ENCODE assay signal across 1 cellular context in the genomic region with DNA sequence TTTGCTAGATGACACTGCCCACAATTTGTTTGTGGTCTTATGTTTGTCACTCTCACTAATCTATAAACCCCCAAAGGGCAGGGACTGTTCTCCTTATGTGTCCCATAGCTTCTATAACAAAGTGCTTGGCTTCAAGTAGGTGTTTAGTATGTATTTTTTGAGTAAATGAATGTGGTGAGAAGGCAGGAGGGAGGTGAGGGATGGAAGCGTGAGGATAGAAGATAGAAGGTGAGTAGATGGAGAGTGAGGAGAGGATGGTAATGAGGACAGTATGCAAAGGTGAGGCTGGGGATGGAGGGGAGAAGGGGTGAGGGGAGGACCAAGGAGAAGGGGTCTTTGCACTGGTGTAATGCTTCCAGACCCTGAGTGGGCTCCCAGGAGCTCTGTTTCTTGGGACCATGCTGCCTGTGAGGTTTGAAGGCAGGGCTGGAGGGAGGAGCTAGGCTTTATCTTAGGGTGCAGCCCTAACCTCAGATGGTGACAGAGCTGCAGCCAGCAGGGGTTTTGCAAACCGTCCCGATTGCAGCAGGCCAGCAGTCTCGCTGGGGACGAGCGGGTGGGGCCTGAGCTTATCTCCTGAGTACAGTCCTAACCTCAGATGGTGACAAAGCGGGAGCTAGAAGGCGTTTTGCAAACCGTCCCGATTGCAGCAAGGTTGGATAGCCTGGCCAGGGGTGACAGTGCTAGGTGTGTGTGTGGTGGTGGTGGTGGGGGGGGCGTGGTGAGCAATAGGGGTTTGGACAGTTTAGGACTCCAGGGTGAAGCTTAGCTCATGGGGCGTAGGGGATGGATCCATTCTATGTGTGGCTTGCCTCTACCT.
TF ChIP-seq lines count a peak whose summit lies in the region.

No MANE protein-coding gene starts in this region.

TF ChIP-seq in K562, 482 proteins besides CTCF, POLR2A, EP300 and RAD21 (continued from another document and continues in another):
- no peak for TF ChIP-seq TAF9B (IDR thresholded peaks at IDR 0.05; ENCODE audit: partially characterized antibody)
- TF ChIP-seq RBM17 (IDR thresholded peaks at IDR 0.05; ENCODE audit: borderline replicate concordance, low read depth, low read length) = no peak
- no peak for TF ChIP-seq ZNF184 (CRISPR knock-in tag; IDR thresholded peaks at IDR 0.05)
- no peak for TF ChIP-seq CHD1 (IDR thresholded peaks at IDR 0.05; ENCODE audit: low read length)
- no peak for TF ChIP-seq NR2F6 (CRISPR knock-in tag; IDR thresholded peaks at IDR 0.05)
- peak; percentile 74 for TF ChIP-seq MYC (IDR thresholded peaks at IDR 0.05; ENCODE audit: low read depth, low read length)
- TF ChIP-seq MYC (CRISPR knock-in tag; IDR thresholded peaks at IDR 0.05; ENCODE audit: borderline replicate concordance, low read depth) = no peak
- no peak for TF ChIP-seq KDM4B (IDR thresholded peaks at IDR 0.05; ENCODE audit: borderline replicate concordance in 2 of 2, low read depth in 1 of 2)
- peak in 1 of 2 experiments; percentile 78; a peak in 1 of 3 replicates for TF ChIP-seq CBX3 (IDR thresholded peaks at IDR 0.05; ENCODE audit: borderline replicate concordance in 1 of 2, low read length in 2 of 2)
- no peak for TF ChIP-seq SMAD2 (IDR thresholded peaks at IDR 0.05; ENCODE audit: low read depth, low read length)
- TF ChIP-seq, protein P1, sequence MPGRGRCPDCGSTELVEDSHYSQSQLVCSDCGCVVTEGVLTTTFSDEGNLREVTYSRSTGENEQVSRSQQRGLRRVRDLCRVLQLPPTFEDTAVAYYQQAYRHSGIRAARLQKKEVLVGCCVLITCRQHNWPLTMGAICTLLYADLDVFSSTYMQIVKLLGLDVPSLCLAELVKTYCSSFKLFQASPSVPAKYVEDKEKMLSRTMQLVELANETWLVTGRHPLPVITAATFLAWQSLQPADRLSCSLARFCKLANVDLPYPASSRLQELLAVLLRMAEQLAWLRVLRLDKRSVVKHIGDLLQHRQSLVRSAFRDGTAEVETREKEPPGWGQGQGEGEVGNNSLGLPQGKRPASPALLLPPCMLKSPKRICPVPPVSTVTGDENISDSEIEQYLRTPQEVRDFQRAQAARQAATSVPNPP (IDR thresholded peaks at IDR 0.05; ENCODE audit: borderline replicate concordance, insufficient read depth, insufficient read length) = no peak
- peak; percentile 100 for TF ChIP-seq CTBP1 (IDR thresholded peaks at IDR 0.05; ENCODE audit: borderline replicate concordance)
- TF ChIP-seq ZNF717 (CRISPR knock-in tag; IDR thresholded peaks at IDR 0.05) = no peak
- peak; percentile 44; the same call in 1 of the 2 replicates for TF ChIP-seq ZNF316 (IDR thresholded peaks at IDR 0.05)
- no peak for TF ChIP-seq TCFL5 (CRISPR knock-in tag; conservative IDR thresholded peaks at IDR 0.05)
- TF ChIP-seq ZNF121 (CRISPR knock-in tag; conservative IDR thresholded peaks at IDR 0.05) = no peak
- TF ChIP-seq ZNF274 (IDR thresholded peaks at IDR 0.05; ENCODE audit: borderline replicate concordance, low read depth, low read length) = peak; percentile 51; the same call in 1 of the 2 replicates
- TF ChIP-seq ZFP1 (CRISPR knock-in tag; IDR thresholded peaks at IDR 0.05) = no peak
- TF ChIP-seq EZH2 (IDR thresholded peaks at IDR 0.05; ENCODE audit: borderline replicate concordance, low read depth, low read length) = no peak
- TF ChIP-seq, protein P2, sequence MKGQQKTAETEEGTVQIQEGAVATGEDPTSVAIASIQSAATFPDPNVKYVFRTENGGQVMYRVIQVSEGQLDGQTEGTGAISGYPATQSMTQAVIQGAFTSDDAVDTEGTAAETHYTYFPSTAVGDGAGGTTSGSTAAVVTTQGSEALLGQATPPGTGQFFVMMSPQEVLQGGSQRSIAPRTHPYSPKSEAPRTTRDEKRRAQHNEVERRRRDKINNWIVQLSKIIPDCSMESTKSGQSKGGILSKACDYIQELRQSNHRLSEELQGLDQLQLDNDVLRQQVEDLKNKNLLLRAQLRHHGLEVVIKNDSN (CRISPR knock-in tag; IDR thresholded peaks at IDR 0.05) = no peak
- peak; percentile 38; the same call in 1 of the 2 replicates for TF ChIP-seq GTF2E2 (tag; IDR thresholded peaks at IDR 0.05)
- TF ChIP-seq ZNF696 (CRISPR knock-in tag; conservative IDR thresholded peaks at IDR 0.05) = no peak
- TF ChIP-seq MEF2D (tag; conservative IDR thresholded peaks at IDR 0.05; ENCODE audit: low read depth) = peak; percentile 77; the same call in 1 of the 2 replicates
- no peak for TF ChIP-seq ADNP (tag; IDR thresholded peaks at IDR 0.05)
- TF ChIP-seq NCOA4 (IDR thresholded peaks at IDR 0.05; ENCODE audit: partially characterized antibody) = no peak
- TF ChIP-seq, protein P3, sequence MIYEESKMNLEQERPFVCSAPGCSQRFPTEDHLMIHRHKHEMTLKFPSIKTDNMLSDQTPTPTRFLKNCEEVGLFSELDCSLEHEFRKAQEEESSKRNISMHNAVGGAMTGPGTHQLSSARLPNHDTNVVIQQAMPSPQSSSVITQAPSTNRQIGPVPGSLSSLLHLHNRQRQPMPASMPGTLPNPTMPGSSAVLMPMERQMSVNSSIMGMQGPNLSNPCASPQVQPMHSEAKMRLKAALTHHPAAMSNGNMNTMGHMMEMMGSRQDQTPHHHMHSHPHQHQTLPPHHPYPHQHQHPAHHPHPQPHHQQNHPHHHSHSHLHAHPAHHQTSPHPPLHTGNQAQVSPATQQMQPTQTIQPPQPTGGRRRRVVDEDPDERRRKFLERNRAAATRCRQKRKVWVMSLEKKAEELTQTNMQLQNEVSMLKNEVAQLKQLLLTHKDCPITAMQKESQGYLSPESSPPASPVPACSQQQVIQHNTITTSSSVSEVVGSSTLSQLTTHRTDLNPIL (CRISPR knock-in tag; IDR thresholded peaks at IDR 0.05) = no peak
- TF ChIP-seq ZNF445 (CRISPR knock-in tag; IDR thresholded peaks at IDR 0.05; ENCODE audit: low read depth) = no peak
- TF ChIP-seq SMARCB1 (IDR thresholded peaks at IDR 0.05; ENCODE audit: insufficient read length, low read depth) = no peak
- peak; percentile 99 for TF ChIP-seq RNF2 (IDR thresholded peaks at IDR 0.05)
- 0 out of 2 replicates have a peak, but pooled peaks have one; percentile 52 for TF ChIP-seq ZNF12 (CRISPR knock-in tag; IDR thresholded peaks at IDR 0.05)
- no peak for TF ChIP-seq GABPA (tag; conservative IDR thresholded peaks at IDR 0.05; ENCODE audit: low read depth)
- TF ChIP-seq ZNF507 (tag; conservative IDR thresholded peaks at IDR 0.05) = no peak
- TF ChIP-seq ZNF583 (CRISPR knock-in tag; IDR thresholded peaks at IDR 0.05) = peak; percentile 68; the same call in 1 of the 2 replicates
- TF ChIP-seq RBM15 (IDR thresholded peaks at IDR 0.05; ENCODE audit: insufficient read depth, low read length) = no peak
- TF ChIP-seq L3MBTL2 (IDR thresholded peaks at IDR 0.05) = peak; percentile 74
- no peak for TF ChIP-seq HNRNPUL1 (IDR thresholded peaks at IDR 0.05; ENCODE audit: low read length)
- TF ChIP-seq HDAC6 (IDR thresholded peaks at IDR 0.05; ENCODE audit: low read depth, low read length) = no peak
- TF ChIP-seq NFXL1 (CRISPR knock-in tag; IDR thresholded peaks at IDR 0.05) = no peak
- TF ChIP-seq ZNF586 (CRISPR knock-in tag; conservative IDR thresholded peaks at IDR 0.05) = no peak
- TF ChIP-seq FOXK2 (conservative IDR thresholded peaks at IDR 0.05 in 1 of 2, IDR thresholded peaks at IDR 0.05 in 1 of 2; ENCODE audit: low read depth in 2 of 2) = no peak; a peak in 1 of 4 replicates
- TF ChIP-seq HES1 (IDR thresholded peaks at IDR 0.05; ENCODE audit: low read depth) = peak; percentile 94
- peak; percentile 75; the same call in 1 of the 2 replicates for TF ChIP-seq ETV5 (CRISPR knock-in tag; IDR thresholded peaks at IDR 0.05; ENCODE audit: low read depth)
- no peak for TF ChIP-seq NELFE (IDR thresholded peaks at IDR 0.05; ENCODE audit: insufficient read depth, insufficient read length)
- no peak for TF ChIP-seq MYBL2 (IDR thresholded peaks at IDR 0.05; ENCODE audit: low read depth)
- no peak for TF ChIP-seq MYBL2 (CRISPR knock-in tag; IDR thresholded peaks at IDR 0.05; ENCODE audit: borderline replicate concordance)
- no peak for TF ChIP-seq MED1 (CRISPR knock-in tag; IDR thresholded peaks at IDR 0.05; ENCODE audit: borderline replicate concordance)
- TF ChIP-seq MEF2A (IDR thresholded peaks at IDR 0.05; ENCODE audit: control insufficient read depth, low read depth, low read length) = peak; percentile 33; the same call in 1 of the 2 replicates
- TF ChIP-seq HCFC1 (IDR thresholded peaks at IDR 0.05; ENCODE audit: low read depth, low read length) = no peak
- no peak for TF ChIP-seq XRCC4 (IDR thresholded peaks at IDR 0.05; ENCODE audit: extremely low read depth, insufficient read depth, insufficient read length)
- no peak for TF ChIP-seq ZKSCAN8 (CRISPR knock-in tag; IDR thresholded peaks at IDR 0.05)
- no peak for TF ChIP-seq NFE2L1 (tag; IDR thresholded peaks at IDR 0.05; ENCODE audit: borderline replicate concordance, low read depth)
- TF ChIP-seq, protein P4, sequence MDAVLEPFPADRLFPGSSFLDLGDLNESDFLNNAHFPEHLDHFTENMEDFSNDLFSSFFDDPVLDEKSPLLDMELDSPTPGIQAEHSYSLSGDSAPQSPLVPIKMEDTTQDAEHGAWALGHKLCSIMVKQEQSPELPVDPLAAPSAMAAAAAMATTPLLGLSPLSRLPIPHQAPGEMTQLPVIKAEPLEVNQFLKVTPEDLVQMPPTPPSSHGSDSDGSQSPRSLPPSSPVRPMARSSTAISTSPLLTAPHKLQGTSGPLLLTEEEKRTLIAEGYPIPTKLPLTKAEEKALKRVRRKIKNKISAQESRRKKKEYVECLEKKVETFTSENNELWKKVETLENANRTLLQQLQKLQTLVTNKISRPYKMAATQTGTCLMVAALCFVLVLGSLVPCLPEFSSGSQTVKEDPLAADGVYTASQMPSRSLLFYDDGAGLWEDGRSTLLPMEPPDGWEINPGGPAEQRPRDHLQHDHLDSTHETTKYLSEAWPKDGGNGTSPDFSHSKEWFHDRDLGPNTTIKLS (IDR thresholded peaks at IDR 0.05; ENCODE audit: borderline replicate concordance, low read depth) = peak; percentile 32; the same call in 1 of the 2 replicates
- TF ChIP-seq CBFB (CRISPR knock-in tag; IDR thresholded peaks at IDR 0.05) = peak; percentile 100
- TF ChIP-seq NRF1 (conservative IDR thresholded peaks at IDR 0.05 in 1 of 2, IDR thresholded peaks at IDR 0.05 in 1 of 2) = peak; percentile 28 to 47; a peak in 1 of 4 replicates
- TF ChIP-seq YY1 (IDR thresholded peaks at IDR 0.05; ENCODE audit: borderline replicate concordance in 1 of 3, control insufficient read depth in 1 of 3, extremely low read depth in 1 of 3, insufficient read depth in 3 of 3, insufficient read length in 1 of 3, insufficient replicate concordance in 2 of 3, low read depth in 1 of 3, low read length in 2 of 3) = peak in 1 of 3 experiments; percentile 23
- no peak for TF ChIP-seq SP2 (IDR thresholded peaks at IDR 0.05; ENCODE audit: extremely low read depth, low read depth, low read length, poor library complexity, severe bottlenecking)
- TF ChIP-seq, protein P5, sequence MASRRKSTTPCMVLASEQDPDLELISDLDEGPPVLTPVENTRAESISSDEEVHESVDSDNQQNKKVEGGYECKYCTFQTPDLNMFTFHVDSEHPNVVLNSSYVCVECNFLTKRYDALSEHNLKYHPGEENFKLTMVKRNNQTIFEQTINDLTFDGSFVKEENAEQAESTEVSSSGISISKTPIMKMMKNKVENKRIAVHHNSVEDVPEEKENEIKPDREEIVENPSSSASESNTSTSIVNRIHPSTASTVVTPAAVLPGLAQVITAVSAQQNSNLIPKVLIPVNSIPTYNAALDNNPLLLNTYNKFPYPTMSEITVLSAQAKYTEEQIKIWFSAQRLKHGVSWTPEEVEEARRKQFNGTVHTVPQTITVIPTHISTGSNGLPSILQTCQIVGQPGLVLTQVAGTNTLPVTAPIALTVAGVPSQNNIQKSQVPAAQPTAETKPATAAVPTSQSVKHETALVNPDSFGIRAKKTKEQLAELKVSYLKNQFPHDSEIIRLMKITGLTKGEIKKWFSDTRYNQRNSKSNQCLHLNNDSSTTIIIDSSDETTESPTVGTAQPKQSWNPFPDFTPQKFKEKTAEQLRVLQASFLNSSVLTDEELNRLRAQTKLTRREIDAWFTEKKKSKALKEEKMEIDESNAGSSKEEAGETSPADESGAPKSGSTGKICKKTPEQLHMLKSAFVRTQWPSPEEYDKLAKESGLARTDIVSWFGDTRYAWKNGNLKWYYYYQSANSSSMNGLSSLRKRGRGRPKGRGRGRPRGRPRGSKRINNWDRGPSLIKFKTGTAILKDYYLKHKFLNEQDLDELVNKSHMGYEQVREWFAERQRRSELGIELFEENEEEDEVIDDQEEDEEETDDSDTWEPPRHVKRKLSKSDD (conservative IDR thresholded peaks at IDR 0.05; ENCODE audit: low read length) = no peak
- no peak for TF ChIP-seq ZNF124 (CRISPR knock-in tag; IDR thresholded peaks at IDR 0.05)
- TF ChIP-seq TBP (optimal IDR thresholded peaks at IDR 0.05; ENCODE audit: low read depth, low read length) = no peak
- peak; percentile 87; the same call in 1 of the 2 replicates for TF ChIP-seq RB1 (IDR thresholded peaks at IDR 0.05; ENCODE audit: low read depth)
- TF ChIP-seq ZNF277 (CRISPR knock-in tag; IDR thresholded peaks at IDR 0.05; ENCODE audit: borderline replicate concordance) = no peak
- peak; percentile 98 for TF ChIP-seq TAL1 (IDR thresholded peaks at IDR 0.05)
- no peak for TF ChIP-seq ZNF133 (CRISPR knock-in tag; IDR thresholded peaks at IDR 0.05)
